In the genomic region with DNA sequence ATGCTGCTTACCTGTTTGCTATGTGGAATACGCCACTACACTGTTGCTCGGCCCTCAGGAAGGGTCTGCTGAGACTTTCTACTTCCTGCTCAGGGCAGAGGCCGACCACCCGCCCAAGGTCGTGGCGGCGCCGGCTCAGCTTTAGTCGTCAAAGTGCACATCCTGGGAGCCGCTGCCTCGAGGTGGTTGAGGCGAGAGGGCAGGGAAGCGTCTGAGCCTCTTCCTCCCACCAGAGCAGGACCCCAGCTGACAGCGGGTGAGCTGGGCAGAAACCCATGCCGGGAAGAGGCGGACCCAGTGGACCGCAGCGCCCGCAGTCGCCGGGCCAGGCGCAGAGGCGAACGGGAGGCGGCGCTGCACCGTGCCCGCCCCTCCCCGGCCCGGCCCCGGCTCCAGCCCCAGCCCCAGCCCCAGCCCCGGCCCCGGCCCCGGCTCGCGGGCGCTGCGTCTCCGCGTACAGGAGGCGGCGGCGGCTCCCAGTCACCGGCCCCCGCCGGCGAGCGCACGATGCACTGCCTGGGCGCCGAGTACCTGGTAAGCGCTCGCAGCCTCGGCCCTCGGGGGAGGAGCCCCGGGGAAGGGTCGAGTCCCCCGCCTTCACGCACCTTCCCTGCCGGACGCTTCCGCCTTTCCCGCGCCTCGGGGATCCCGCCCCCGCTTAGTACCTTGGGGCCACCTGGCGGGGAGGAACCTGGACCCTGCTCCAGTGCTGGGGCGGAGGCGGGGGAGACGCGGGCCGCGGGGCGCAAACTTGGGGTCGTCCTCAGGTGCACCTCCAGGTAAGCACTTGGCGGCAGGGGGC, we compare ENCODE assay signal across 8 cellular contexts. TPM values are rescaled to one million over a fixed set of nuclear protein-coding genes. Genes with fewer than 3 reads are reported as not detected.
DNase-seq lines count a peak whose midpoint lies in the region; ATAC-seq and TF ChIP-seq lines count a peak whose summit lies in the region.

A gene with protein sequence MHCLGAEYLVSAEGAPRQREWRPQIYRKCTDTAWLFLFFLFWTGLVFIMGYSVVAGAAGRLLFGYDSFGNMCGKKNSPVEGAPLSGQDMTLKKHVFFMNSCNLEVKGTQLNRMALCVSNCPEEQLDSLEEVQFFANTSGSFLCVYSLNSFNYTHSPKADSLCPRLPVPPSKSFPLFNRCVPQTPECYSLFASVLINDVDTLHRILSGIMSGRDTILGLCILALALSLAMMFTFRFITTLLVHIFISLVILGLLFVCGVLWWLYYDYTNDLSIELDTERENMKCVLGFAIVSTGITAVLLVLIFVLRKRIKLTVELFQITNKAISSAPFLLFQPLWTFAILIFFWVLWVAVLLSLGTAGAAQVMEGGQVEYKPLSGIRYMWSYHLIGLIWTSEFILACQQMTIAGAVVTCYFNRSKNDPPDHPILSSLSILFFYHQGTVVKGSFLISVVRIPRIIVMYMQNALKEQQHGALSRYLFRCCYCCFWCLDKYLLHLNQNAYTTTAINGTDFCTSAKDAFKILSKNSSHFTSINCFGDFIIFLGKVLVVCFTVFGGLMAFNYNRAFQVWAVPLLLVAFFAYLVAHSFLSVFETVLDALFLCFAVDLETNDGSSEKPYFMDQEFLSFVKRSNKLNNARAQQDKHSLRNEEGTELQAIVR (plus strand): TSS at position 413 of the 802 bp plus-strand sequence. CDS start 95 bp downstream, at position 508.

- H3K27ac Mint-ChIP-seq in brain: peak within 1 kb of the TSS; percentile 29 to 77 (median 58)

- H3K27me3 Mint-ChIP-seq in brain: peaks cover 21% of the 10 kb centered on the region

- H3K9ac ChIP-seq in skeletal muscle tissue (ENCODE audit: low read depth in 1 of 3, low read length in 3 of 3): peak within 1 kb of the TSS in 2 of 3 donors; percentile 46 to 69

- ATAC-seq in HG03097 (IDR thresholded peaks at IDR 0.05; ENCODE audit: low FRiP score, unreplicated experiment) (no peak), GM18858 (IDR thresholded peaks at IDR 0.05; ENCODE audit: unreplicated experiment) (no peak)

- H3K27me3 ChIP-seq in skeletal muscle tissue (ENCODE audit: control insufficient read depth in 3 of 3, insufficient read depth in 3 of 3, low read length in 3 of 3): peaks cover 10 to 22% (median 19%) of the 10 kb centered on the region in 3 donors

- H3K36me3 Mint-ChIP-seq in brain: no peaks in the 10 kb centered on the region

- DNase-seq in ACHN (peak; percentile 47), GM13977 (ENCODE audit: low spot score) (peak; percentile 31), NCI-H69 (lab: John Stamatoyannopoulos, UW) (peak; percentile 64), iPS-NIHi7 (ENCODE audit: extremely low spot score) (peak; percentile 81)

- in situ Hi-C loops in ACHN (cut with HindIII; ENCODE audit: low pct_ligation_motif_present, low pct_unique_long_range_greater_than_20kb, low sequenced_read_pairs) (no loop called here), GM13977 (cut with MboI; ENCODE audit: low pct_unique_long_range_greater_than_20kb, low sequenced_read_pairs, unreplicated experiment) (loop anchor here (25.0 kb wide), 2 partner anchors 483 to 758 kb away; no protein-coding TSS in a partner anchor)

- H3K4me1 ChIP-seq in skeletal muscle tissue (ENCODE audit: control insufficient read depth in 3 of 3, insufficient read depth in 3 of 3, low read length in 3 of 3): peaks cover 4 to 6% (median 5%) of the 10 kb centered on the region in 3 donors

- H3K4me1 Mint-ChIP-seq in brain: peaks cover 34% of the 10 kb centered on the region

- no peaks in the 10 kb centered on the region for H3K36me3 ChIP-seq in skeletal muscle tissue (ENCODE audit: control insufficient read depth in 3 of 3, insufficient read depth in 3 of 3, low read length in 3 of 3)

- peak within 1 kb of the TSS; percentile 83 to 91 (median 85) for H3K4me3 Mint-ChIP-seq in brain

- peaks cover 0 to 14% (median 0%) of the 10 kb centered on the region in 5 experiments for H3K9me3 Mint-ChIP-seq in brain

- H3K9me3 ChIP-seq in skeletal muscle tissue (ENCODE audit: control insufficient read depth in 3 of 3, low read length in 3 of 3): no peaks in the 10 kb centered on the region

- H3K27ac ChIP-seq in skeletal muscle tissue (ENCODE audit: low read depth, low read length): no peak within 1 kb of the TSS

- TF ChIP-seq CTCF in GM13977 (IDR thresholded peaks at IDR 0.05; ENCODE audit: extremely low read depth, insufficient read depth, missing control alignments) (no peak), brain (conservative IDR thresholded peaks at IDR 0.05) (peak in 1 of 2 experiments; percentile 43)

- H3K4me3 ChIP-seq in skeletal muscle tissue (ENCODE audit: low read length in 3 of 3): peak within 1 kb of the TSS; percentile 64 to 72 (median 71)

RNA-seq across cellular contexts. Expression of the gene that starts here (rescaled TPM):
- 3.9 TPM for polyA plus RNA-seq in brain (ENCODE audit: insufficient read depth, low read depth, low replicate concordance)
- total RNA-seq in skeletal muscle tissue: 2.6 TPM

Comparison
In these comparisons a context has a peak if more than half of its experiments do, and no peak if none do; other contexts are left out.
1. DNase-seq: peak in every context shown above with its lines; median percentile 81 in iPS-NIHi7; 64 in NCI-H69; 47 in ACHN; 31 in GM13977.